Comparison of ENCODE assay signal across 8 cellular contexts in genomic region chr1:53946252-53947171, GRCh38. TPM values are rescaled to one million over a fixed set of nuclear protein-coding genes. Genes with fewer than 3 reads are reported as not detected.
A peak's percentile ranks its signal among the peaks of the same experiment; 100 is the strongest.
DNase-seq lines count a peak whose midpoint lies in the region; ATAC-seq lines count a peak whose summit lies in the region.

A gene with protein sequence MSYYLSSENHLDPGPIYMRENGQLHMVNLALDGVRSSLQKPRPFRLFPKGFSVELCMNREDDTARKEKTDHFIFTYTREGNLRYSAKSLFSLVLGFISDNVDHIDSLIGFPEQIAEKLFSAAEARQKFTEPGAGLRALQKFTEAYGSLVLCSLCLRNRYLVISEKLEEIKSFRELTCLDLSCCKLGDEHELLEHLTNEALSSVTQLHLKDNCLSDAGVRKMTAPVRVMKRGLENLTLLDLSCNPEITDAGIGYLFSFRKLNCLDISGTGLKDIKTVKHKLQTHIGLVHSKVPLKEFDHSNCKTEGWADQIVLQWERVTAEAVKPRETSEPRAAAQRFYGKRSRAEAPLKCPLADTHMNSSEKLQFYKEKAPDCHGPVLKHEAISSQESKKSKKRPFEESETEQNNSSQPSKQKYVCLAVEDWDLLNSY (plus strand): TSS chr1:53946350. CDS start chr1:53952000, 5,650 bp downstream.

- intact Hi-C loops in aorta (cut with DNase I): loop anchor here (5.0 kb wide), 2 partner anchors 54 to 106 kb away; partner anchors contain the start of genes DIO1 (in 1 of the 2), TCEANC2 (in 1 of the 2) and TMEM59 (in 1 of the 2)

- peaks cover 39 to 61% (median 49%) of the 10 kb centered on the region in 3 donors for H3K4me1 Mint-ChIP-seq in CD8-positive, alpha-beta memory T cell

- H3K27ac ChIP-seq in CD8-positive, alpha-beta memory T cell (ENCODE audit: low read depth, low read length): peak within 1 kb of the TSS; percentile 83
- H3K27ac ChIP-seq in ectodermal cell (ENCODE audit: insufficient read depth, low read depth, low read length, poor library complexity, severe bottlenecking) (peak within 1 kb of the TSS; percentile 39), aorta (ENCODE audit: low read depth in 1 of 2, low read length in 2 of 2) (peak within 1 kb of the TSS in 1 of 2 donors; percentile 89)

- POLR2A ChIA-PET in CD8-positive, alpha-beta memory T cell (lab: Charles Lee): interaction anchor here (0.6 to 2.3 kb wide), 5 partner anchors 57 to 857 kb away, joined by 3 to 24 read pairs (median 7); partner anchors contain the start of genes NDC1, TCEANC2, TMEM59 and YIPF1

- peaks cover 0 to 13% (median 3%) of the 10 kb centered on the region in 3 donors for H3K36me3 Mint-ChIP-seq in CD8-positive, alpha-beta memory T cell

- peaks cover 38% of the 10 kb centered on the region for H3K4me1 ChIP-seq in CD8-positive, alpha-beta memory T cell (ENCODE audit: insufficient read depth, low read length)
- H3K4me1 ChIP-seq in ectodermal cell (ENCODE audit: control insufficient read depth, insufficient read depth, low read length) (peaks cover 14% of the 10 kb centered on the region), mononuclear cell (ENCODE audit: insufficient read depth, low read length) (peaks cover 25% of the 10 kb centered on the region), aorta (ENCODE audit: control insufficient read depth in 1 of 2, insufficient read depth in 2 of 2, low read length in 2 of 2) (no peaks in the 10 kb centered on the region)

- WGBS in ectodermal cell, 2 experiments: 1% methylated on average over 56 to 58 of the region's 58 CpGs
- WGBS in aorta, 2 donors: 2% methylated on average over 32 to 58 of the region's 58 CpGs

- peak within 1 kb of the TSS; percentile 71 for H3K4me3 ChIP-seq in CD8-positive, alpha-beta memory T cell (ENCODE audit: low read length)
- H3K4me3 ChIP-seq in ectodermal cell (ENCODE audit: insufficient read depth, low read depth, low read length) (peak within 1 kb of the TSS; percentile 80), mononuclear cell (ENCODE audit: low read length) (peak within 1 kb of the TSS; percentile 79), aorta (ENCODE audit: low read length in 2 of 2) (peak within 1 kb of the TSS; percentile 80 to 92)

- CTCF ChIA-PET in CD8-positive, alpha-beta memory T cell (lab: Charles Lee): interaction anchor here (1.0 to 3.2 kb wide), 10 partner anchors 10 to 863 kb away, joined by 3 to 16 read pairs (median 5); partner anchors contain the start of genes NDC1 and YIPF1

- peak; percentile 69 for ATAC-seq in GM18867 (IDR thresholded peaks at IDR 0.05; ENCODE audit: unreplicated experiment)
- ATAC-seq in HG03039 (IDR thresholded peaks at IDR 0.05; ENCODE audit: unreplicated experiment): peak; percentile 63
- ATAC-seq in aorta (ENCODE audit: low FRiP score): peak; percentile 94

- peak within 1 kb of the TSS; percentile 96 to 99 (median 97) for H3K4me3 Mint-ChIP-seq in CD8-positive, alpha-beta memory T cell

- H3K36me3 ChIP-seq in CD8-positive, alpha-beta memory T cell (ENCODE audit: insufficient read depth, low read length): no peaks in the 10 kb centered on the region
- H3K36me3 ChIP-seq in ectodermal cell (ENCODE audit: control insufficient read depth, insufficient read depth, low read length) (no peaks in the 10 kb centered on the region), aorta (ENCODE audit: control insufficient read depth in 1 of 2, insufficient read depth in 2 of 2, low read length in 1 of 2) (no peaks in the 10 kb centered on the region)

- H3K9me3 ChIP-seq in CD8-positive, alpha-beta memory T cell (ENCODE audit: low read length): no peaks in the 10 kb centered on the region
- H3K9me3 ChIP-seq in ectodermal cell (ENCODE audit: control insufficient read depth, low read length) (no peaks in the 10 kb centered on the region), mononuclear cell (ENCODE audit: low read depth, low read length) (no peaks in the 10 kb centered on the region), aorta (ENCODE audit: control insufficient read depth, low read length) (no peaks in the 10 kb centered on the region)

- DNase-seq in CD8-positive, alpha-beta memory T cell: no peak
- DNase-seq in RPMI7951 (ENCODE audit: low read depth) (no peak), aorta (no peak), MV-4-11 (lab: John Stamatoyannopoulos, UW) (no peak)

- H3K9me3 Mint-ChIP-seq in CD8-positive, alpha-beta memory T cell: no peaks in the 10 kb centered on the region

- H3K27me3 Mint-ChIP-seq in CD8-positive, alpha-beta memory T cell: no peaks in the 10 kb centered on the region

- H3K27ac Mint-ChIP-seq in CD8-positive, alpha-beta memory T cell: peak within 1 kb of the TSS; percentile 94 to 99 (median 96)

- no peaks in the 10 kb centered on the region for H3K27me3 ChIP-seq in CD8-positive, alpha-beta memory T cell (ENCODE audit: insufficient read depth, low read length, poor library complexity, severe bottlenecking)
- H3K27me3 ChIP-seq in ectodermal cell (ENCODE audit: control insufficient read depth, insufficient read depth, low read length, poor library complexity, severe bottlenecking) (no peaks in the 10 kb centered on the region), mononuclear cell (ENCODE audit: insufficient read depth, low read length) (no peaks in the 10 kb centered on the region), aorta (ENCODE audit: control insufficient read depth in 1 of 2, insufficient read depth in 2 of 2, low read length in 1 of 2) (no peaks in the 10 kb centered on the region)

RNA-seq across cellular contexts. Expression of the gene that starts here (rescaled TPM):
- total RNA-seq in CD8-positive, alpha-beta memory T cell: 10 to 100 TPM; 23.6 to 25.7 TPM
- polyA plus RNA-seq in CD8-positive, alpha-beta memory T cell: 8.3 TPM
- 51.3 and 57.8 TPM in 2 replicates for total RNA-seq in RPMI7951 (2014; rRNA removed; shearing (Covaris generic))
- polyA plus RNA-seq in ectodermal cell (2013, experiment 1 of 4): 81.2 TPM
- polyA plus RNA-seq in ectodermal cell (2013, experiment 2 of 4): 77.1 TPM
- polyA plus RNA-seq in ectodermal cell (2013, experiment 3 of 4): 71.3 TPM
- polyA plus RNA-seq in ectodermal cell (2013, experiment 4 of 4): 68.0 TPM
- total RNA-seq in mononuclear cell (7.1 TPM), aorta (10 to 100 TPM; 18.7 to 26.2 TPM)
- polyA plus RNA-seq in aorta: 10 to 100 TPM; 11.4 to 14.8 TPM
